9 cellular contexts compared by ENCODE assay signal in genomic region chr6:2866183-2866846, GRCh38. TPM values are rescaled to one million over a fixed set of nuclear protein-coding genes. Genes with fewer than 3 reads are reported as not detected.
DNase-seq lines count a peak whose midpoint lies in the region; ATAC-seq and TF ChIP-seq lines count a peak whose summit lies in the region.
"Had no signal": no experiment of that assay in that cellular context is flagged by ENCODE, and none has a peak within 500 bp of the region (broad histone marks: within the 10 kb centered on the region; RNA-seq: fewer than 3 reads in every experiment).

No MANE protein-coding gene starts in this region.

- TF ChIP-seq CTCF in mucosa of descending colon (IDR thresholded peaks at IDR 0.05) (no peak), tibial artery (IDR thresholded peaks at IDR 0.05) (no peak), thyroid gland (IDR thresholded peaks at IDR 0.05) (no peak)

- H3K4me1 ChIP-seq in Karpas-422 (ENCODE audit: low read length) = peaks cover 66% of the 10 kb centered on the region
- no peaks in the 10 kb centered on the region for H3K4me1 ChIP-seq in mucosa of descending colon (ENCODE audit: low read depth)
- no peaks in the 10 kb centered on the region for H3K4me1 ChIP-seq in tibial artery
- H3K4me1 ChIP-seq in thyroid gland = peaks cover 0 to 9% of the 10 kb centered on the region in 2 donors

- WGBS in thyroid gland, 2 donors = 62 to 74% methylated on average over 8 of the region's 8 CpGs

- H4K20me1 ChIP-seq in Karpas-422 (ENCODE audit: insufficient read depth, low read depth, low read length) = no peaks in the 10 kb centered on the region

- DNase-seq in H7 = peak; percentile 73
- no peak for DNase-seq in Karpas-422
- DNase-seq in mucosa of descending colon = no peak
- DNase-seq in tibial artery = no peak
- DNase-seq in NCI-H128 (lab: John Stamatoyannopoulos, UW; ENCODE audit: unreplicated experiment) = no peak
- DNase-seq in thyroid gland = no peak
- DNase-seq in left colon = no peak
- DNase-seq: NCI-H1092 had no signal

- TF ChIP-seq POLR2A in GM18526 (IDR thresholded peaks at IDR 0.05; ENCODE audit: extremely low read depth, insufficient read length) (peak; percentile 23), thyroid gland (IDR thresholded peaks at IDR 0.05) (no peak)

- no peaks in the 10 kb centered on the region for H3K9me2 ChIP-seq in Karpas-422 (replicated peaks; ENCODE audit: insufficient read depth, low read length)

- no peaks in the 10 kb centered on the region for H3K9me3 ChIP-seq in Karpas-422 (ENCODE audit: low read length)
- H3K9me3 ChIP-seq in mucosa of descending colon = no peaks in the 10 kb centered on the region
- no peaks in the 10 kb centered on the region for H3K9me3 ChIP-seq in tibial artery
- H3K9me3 ChIP-seq in thyroid gland = no peaks in the 10 kb centered on the region

- no peak overlapping the region for H3K9ac ChIP-seq in Karpas-422 (ENCODE audit: low read length)

- peak overlapping the region; percentile 42 for H3K4me2 ChIP-seq in Karpas-422 (ENCODE audit: low read depth, low read length, poor library complexity, severe bottlenecking)

- intact Hi-C loops in mucosa of descending colon (cut with DNase I, micrococcal nuclease) = no loop called here
- intact Hi-C loops in tibial artery (cut with DNase I; ENCODE audit: low total_unique reads) = no loop called here
- intact Hi-C loops in thyroid gland (cut with DNase I) = no loop called here
- intact Hi-C loops in left colon (cut with DNase I, micrococcal nuclease) = no loop called here

- H3K4me3 ChIP-seq in H7 (ENCODE audit: insufficient read depth, low read depth, low read length) = no peak overlapping the region
- no peak overlapping the region for H3K4me3 ChIP-seq in Karpas-422 (ENCODE audit: low read length)
- no peak overlapping the region for H3K4me3 ChIP-seq in mucosa of descending colon
- H3K4me3 ChIP-seq in tibial artery = no peak overlapping the region
- H3K4me3 ChIP-seq in thyroid gland (replicated peaks in 1 of 3) = no peak overlapping the region

- H3K79me2 ChIP-seq in Karpas-422 (ENCODE audit: low read length) = no peaks in the 10 kb centered on the region

- peak overlapping the region; percentile 99 for H3K27ac ChIP-seq in Karpas-422 (ENCODE audit: low read length)
- no peak overlapping the region for H3K27ac ChIP-seq in tibial artery
- H3K27ac ChIP-seq in thyroid gland = no peak overlapping the region

- ATAC-seq in mucosa of descending colon = peak; percentile 23
- no peak for ATAC-seq in left colon

- H3K27me3 ChIP-seq in H7 (ENCODE audit: control insufficient read depth, insufficient read depth, low read length) (no peaks in the 10 kb centered on the region), Karpas-422 (ENCODE audit: low read length) (no peaks in the 10 kb centered on the region), tibial artery (no peaks in the 10 kb centered on the region), thyroid gland (no peaks in the 10 kb centered on the region)

- H3K36me3 ChIP-seq in H7 (replicated peaks; ENCODE audit: control insufficient read depth, insufficient read depth, low read length) (no peaks in the 10 kb centered on the region), Karpas-422 (ENCODE audit: insufficient read depth, low read length) (no peaks in the 10 kb centered on the region), mucosa of descending colon (ENCODE audit: low read depth) (no peaks in the 10 kb centered on the region), tibial artery (no peaks in the 10 kb centered on the region), thyroid gland (no peaks in the 10 kb centered on the region)

- 0 out of 2 replicates have a peak overlapping the region, but pooled peaks have one; percentile 32 for H2AFZ ChIP-seq in Karpas-422 (ENCODE audit: low read length)

RNA-seq across cellular contexts. Expression of gene SERPINB1, which starts 24.7 kb away (rescaled TPM):
- 13.6 and 14.1 TPM in 2 replicates for total RNA-seq in H7 (2014; rRNA removed; shearing (Covaris generic))
- 0.22 TPM in 1 of 2 replicates, not detected in the other for total RNA-seq in Karpas-422 (2014; rRNA removed; shearing (Covaris generic); ENCODE audit: low replicate concordance)
- total RNA-seq in mucosa of descending colon = 100 to 1,000 TPM in 2 of 3 donors, 10 to 100 TPM in 1; 66.7 to 187 (median 132) TPM
- total RNA-seq in thyroid gland = 10 to 100 TPM; 36.2 to 52.8 (median 43.4) TPM
- 100 to 1,000 TPM; 168 to 208 TPM for total RNA-seq in left colon

RNA-seq across cellular contexts. Expression of gene SERPINB9, which starts 36.8 kb away (rescaled TPM):
- total RNA-seq in H7 (2014; rRNA removed; shearing (Covaris generic)) = 46.4 and 57.1 TPM in 2 replicates
- total RNA-seq in Karpas-422 (2014; rRNA removed; shearing (Covaris generic); ENCODE audit: low replicate concordance) = 55.6 and 107 TPM in 2 replicates
- 1 to 10 TPM; 3.7 to 6.4 (median 4.2) TPM for total RNA-seq in mucosa of descending colon
- total RNA-seq in thyroid gland = 10 to 100 TPM; 10.4 to 16.5 (median 15.3) TPM
- total RNA-seq in left colon = 1 to 10 TPM; 3.5 to 4.7 TPM

Comparison
In these comparisons a context has a peak if more than half of its experiments do, and no peak if none do; other contexts are left out.
1. RNA of gene SERPINB1, which starts 24.7 kb away (total RNA-seq): 168 to 208 TPM in left colon, 66.7 to 187 TPM in mucosa of descending colon, 36.2 to 52.8 TPM in thyroid gland and 13.6 to 14.1 TPM in H7; 0.22 TPM in Karpas-422; every median in the first group is over 10 times any median in the second.